Comparison of ENCODE assay signal across 8 cellular contexts in the genomic region with DNA sequence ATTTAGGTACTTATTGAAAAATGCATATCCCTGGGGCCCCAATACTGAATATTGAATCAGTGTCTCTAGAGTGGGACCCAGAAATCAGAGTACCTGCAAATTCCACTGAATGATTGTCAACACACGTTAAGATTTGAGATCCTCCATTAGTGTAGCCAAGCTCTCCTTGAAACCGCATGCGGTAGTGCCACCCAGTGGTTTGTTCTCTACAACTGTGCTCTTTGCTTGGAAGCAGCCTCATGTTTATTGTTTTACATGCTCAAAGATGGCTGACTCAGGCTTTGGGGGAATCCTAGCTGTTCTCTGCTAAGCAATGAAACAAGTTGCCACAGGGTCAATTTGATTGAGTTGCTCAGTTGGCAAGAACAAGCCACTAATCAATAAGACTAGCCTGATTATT.
DNase-seq lines count a peak whose midpoint lies in the region; ATAC-seq and TF ChIP-seq lines count a peak whose summit lies in the region.

No MANE protein-coding gene starts in this region.

- H2BK5ac ChIP-seq in trophoblast cell (ENCODE audit: low read depth, low read length, poor library complexity) = no peak overlapping the region

- H3K4me3 ChIP-seq in fibroblast of lung (replicated peaks in 1 of 4; ENCODE audit: control extremely low read depth in 1 of 4, insufficient read depth in 1 of 4, low read depth in 3 of 4, low read length in 4 of 4) (no peak overlapping the region), trophoblast cell (ENCODE audit: low read depth, low read length) (no peak overlapping the region)

- no peaks in the 10 kb centered on the region for H3K4me1 ChIP-seq in fibroblast of lung (ENCODE audit: control insufficient read depth, extremely low read depth, insufficient read depth, low read length)
- H3K4me1 ChIP-seq in trophoblast cell (ENCODE audit: control insufficient read depth in 1 of 2, insufficient read depth in 2 of 2, low read length in 2 of 2) = no peaks in the 10 kb centered on the region

- H3K9me3 ChIP-seq in fibroblast of lung (ENCODE audit: control insufficient read depth, insufficient read depth, low read depth, low read length) (no peaks in the 10 kb centered on the region), trophoblast cell (ENCODE audit: insufficient read depth, low read depth, low read length) (no peaks in the 10 kb centered on the region)

- no peak overlapping the region for H2BK12ac ChIP-seq in trophoblast cell (ENCODE audit: low read length)

- no peak overlapping the region for H2AK5ac ChIP-seq in trophoblast cell (ENCODE audit: low read length)

- peak; percentile 57 to 70 for TF ChIP-seq CTCF in fibroblast of lung (conservative IDR thresholded peaks at IDR 0.05 in 1 of 2, IDR thresholded peaks at IDR 0.05 in 1 of 2; ENCODE audit: low read depth in 1 of 2, low read length in 2 of 2)

- no peak overlapping the region for H3K18ac ChIP-seq in trophoblast cell (ENCODE audit: low read length)

- H4K20me1 ChIP-seq in fibroblast of lung (ENCODE audit: control insufficient read depth, extremely low read depth, insufficient read depth, low read length) = no peaks in the 10 kb centered on the region

- no peaks in the 10 kb centered on the region for H3K79me2 ChIP-seq in fibroblast of lung (ENCODE audit: control insufficient read depth, insufficient read depth, low read length)
- H3K79me2 ChIP-seq in trophoblast cell (ENCODE audit: control insufficient read depth, insufficient read depth, low read length, poor library complexity) = no peaks in the 10 kb centered on the region

- H3K27ac ChIP-seq in fibroblast of lung (ENCODE audit: insufficient read depth, low read length) (no peak overlapping the region), trophoblast cell (ENCODE audit: low read depth, low read length) (no peak overlapping the region)

- peak; percentile 56 for DNase-seq in COR-L47 (lab: John Stamatoyannopoulos, UW)
- peak in 39 of 76 experiments; percentile 0 to 42 (median 17) for DNase-seq in HUDEP-2 (lab: John Stamatoyannopoulos, UW; ENCODE audit: unreplicated experiment in 76 of 76)
- DNase-seq in SK-N-DZ (ENCODE audit: low spot score) = peak; percentile 28
- peak; percentile 52 to 91 for DNase-seq in fibroblast of lung (ENCODE audit: low read depth in 2 of 2)
- peak; percentile 4 to 43 for DNase-seq in trophoblast cell
- no peak for DNase-seq in T-helper 9 cell

- H2AFZ ChIP-seq in fibroblast of lung (ENCODE audit: low read length) = no peak overlapping the region
- no peak overlapping the region for H2AFZ ChIP-seq in trophoblast cell (ENCODE audit: insufficient read depth, low read length, poor library complexity)

- no peaks in the 10 kb centered on the region for H3K27me3 ChIP-seq in fibroblast of lung (ENCODE audit: control insufficient read depth, insufficient read depth, low read length)
- H3K27me3 ChIP-seq in trophoblast cell (ENCODE audit: insufficient read depth, low read length) = no peaks in the 10 kb centered on the region

- no peak overlapping the region for H3K23ac ChIP-seq in trophoblast cell (ENCODE audit: low read length)

- no peak overlapping the region for H2BK120ac ChIP-seq in trophoblast cell (ENCODE audit: insufficient read depth, low read length, poor library complexity)

- ATAC-seq in GM19328 (IDR thresholded peaks at IDR 0.05; ENCODE audit: unreplicated experiment) = peak; percentile 84
- ATAC-seq in HG03095 (IDR thresholded peaks at IDR 0.05; ENCODE audit: unreplicated experiment) = no peak

- H3K4ac ChIP-seq in trophoblast cell (ENCODE audit: low read depth, low read length) = no peak overlapping the region

- H3K4me2 ChIP-seq in fibroblast of lung (ENCODE audit: extremely low read depth, insufficient read depth, low read length) (no peak overlapping the region), trophoblast cell (ENCODE audit: low read length) (no peak overlapping the region)

- no peak overlapping the region for H4K91ac ChIP-seq in trophoblast cell (ENCODE audit: low read depth, low read length)

- no peak overlapping the region for H3K9ac ChIP-seq in fibroblast of lung (ENCODE audit: insufficient read depth, low read length)
- H3K9ac ChIP-seq in trophoblast cell (ENCODE audit: low read length) = no peak overlapping the region

- H4K12ac ChIP-seq in trophoblast cell (ENCODE audit: low read depth, low read length) = no peak overlapping the region

- no peaks in the 10 kb centered on the region for H3K79me1 ChIP-seq in trophoblast cell (ENCODE audit: low read length)

- no peak overlapping the region for H3K14ac ChIP-seq in trophoblast cell (ENCODE audit: low read length)

- no peak overlapping the region for H4K8ac ChIP-seq in trophoblast cell (ENCODE audit: low read depth, low read length)

- WGBS in trophoblast cell (ENCODE audit: extremely low coverage, insufficient coverage, insufficient read length) = no CpG with 5 or more reads among the region's 3 CpGs

- H3K36me3 ChIP-seq in fibroblast of lung (ENCODE audit: control insufficient read depth, insufficient read depth, low read length) = no peaks in the 10 kb centered on the region
- H3K36me3 ChIP-seq in trophoblast cell (ENCODE audit: control insufficient read depth in 1 of 2, insufficient read depth in 2 of 2, low read length in 2 of 2) = no peaks in the 10 kb centered on the region
